Comparison of ENCODE assay signal across 1 cellular context in the genomic region with DNA sequence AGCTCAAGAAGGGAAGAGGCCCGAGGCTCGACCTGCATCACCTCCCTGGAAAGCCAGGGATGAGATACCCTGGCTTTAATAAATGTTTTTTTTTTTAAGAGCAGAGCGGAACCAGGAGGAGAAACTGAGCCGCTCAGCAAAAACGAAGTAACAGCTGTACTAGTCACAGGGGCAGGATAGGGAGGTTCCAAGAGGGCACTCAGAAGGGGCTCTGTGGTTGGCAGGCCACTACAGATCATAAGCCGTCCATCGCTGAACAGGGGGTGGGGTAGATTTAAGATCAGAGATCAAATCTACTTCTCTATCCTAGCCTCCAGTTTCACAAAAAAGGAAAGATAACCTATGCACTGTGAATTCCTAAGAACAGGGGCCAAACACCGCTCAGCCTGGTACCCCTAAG.
TF ChIP-seq lines count a peak whose summit lies in the region.

No MANE protein-coding gene starts in this region.

TF ChIP-seq in GM23338, 12 proteins besides CTCF, POLR2A, EP300 and RAD21 (continued from another document):
- TF ChIP-seq, protein P1, sequence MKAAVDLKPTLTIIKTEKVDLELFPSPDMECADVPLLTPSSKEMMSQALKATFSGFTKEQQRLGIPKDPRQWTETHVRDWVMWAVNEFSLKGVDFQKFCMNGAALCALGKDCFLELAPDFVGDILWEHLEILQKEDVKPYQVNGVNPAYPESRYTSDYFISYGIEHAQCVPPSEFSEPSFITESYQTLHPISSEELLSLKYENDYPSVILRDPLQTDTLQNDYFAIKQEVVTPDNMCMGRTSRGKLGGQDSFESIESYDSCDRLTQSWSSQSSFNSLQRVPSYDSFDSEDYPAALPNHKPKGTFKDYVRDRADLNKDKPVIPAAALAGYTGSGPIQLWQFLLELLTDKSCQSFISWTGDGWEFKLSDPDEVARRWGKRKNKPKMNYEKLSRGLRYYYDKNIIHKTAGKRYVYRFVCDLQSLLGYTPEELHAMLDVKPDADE (IDR thresholded peaks at IDR 0.05) = no peak
- no peak for TF ChIP-seq EZH2phosphoT487 (IDR thresholded peaks at IDR 0.05; ENCODE audit: unreplicated experiment)
- no peak for TF ChIP-seq EZH2 (IDR thresholded peaks at IDR 0.05; ENCODE audit: low read depth, unreplicated experiment)
- TF ChIP-seq NANOG (IDR thresholded peaks at IDR 0.05; ENCODE audit: borderline replicate concordance) = no peak
- TF ChIP-seq ZNF114 (CRISPR knock-in tag; IDR thresholded peaks at IDR 0.05) = no peak
- TF ChIP-seq, protein P2, sequence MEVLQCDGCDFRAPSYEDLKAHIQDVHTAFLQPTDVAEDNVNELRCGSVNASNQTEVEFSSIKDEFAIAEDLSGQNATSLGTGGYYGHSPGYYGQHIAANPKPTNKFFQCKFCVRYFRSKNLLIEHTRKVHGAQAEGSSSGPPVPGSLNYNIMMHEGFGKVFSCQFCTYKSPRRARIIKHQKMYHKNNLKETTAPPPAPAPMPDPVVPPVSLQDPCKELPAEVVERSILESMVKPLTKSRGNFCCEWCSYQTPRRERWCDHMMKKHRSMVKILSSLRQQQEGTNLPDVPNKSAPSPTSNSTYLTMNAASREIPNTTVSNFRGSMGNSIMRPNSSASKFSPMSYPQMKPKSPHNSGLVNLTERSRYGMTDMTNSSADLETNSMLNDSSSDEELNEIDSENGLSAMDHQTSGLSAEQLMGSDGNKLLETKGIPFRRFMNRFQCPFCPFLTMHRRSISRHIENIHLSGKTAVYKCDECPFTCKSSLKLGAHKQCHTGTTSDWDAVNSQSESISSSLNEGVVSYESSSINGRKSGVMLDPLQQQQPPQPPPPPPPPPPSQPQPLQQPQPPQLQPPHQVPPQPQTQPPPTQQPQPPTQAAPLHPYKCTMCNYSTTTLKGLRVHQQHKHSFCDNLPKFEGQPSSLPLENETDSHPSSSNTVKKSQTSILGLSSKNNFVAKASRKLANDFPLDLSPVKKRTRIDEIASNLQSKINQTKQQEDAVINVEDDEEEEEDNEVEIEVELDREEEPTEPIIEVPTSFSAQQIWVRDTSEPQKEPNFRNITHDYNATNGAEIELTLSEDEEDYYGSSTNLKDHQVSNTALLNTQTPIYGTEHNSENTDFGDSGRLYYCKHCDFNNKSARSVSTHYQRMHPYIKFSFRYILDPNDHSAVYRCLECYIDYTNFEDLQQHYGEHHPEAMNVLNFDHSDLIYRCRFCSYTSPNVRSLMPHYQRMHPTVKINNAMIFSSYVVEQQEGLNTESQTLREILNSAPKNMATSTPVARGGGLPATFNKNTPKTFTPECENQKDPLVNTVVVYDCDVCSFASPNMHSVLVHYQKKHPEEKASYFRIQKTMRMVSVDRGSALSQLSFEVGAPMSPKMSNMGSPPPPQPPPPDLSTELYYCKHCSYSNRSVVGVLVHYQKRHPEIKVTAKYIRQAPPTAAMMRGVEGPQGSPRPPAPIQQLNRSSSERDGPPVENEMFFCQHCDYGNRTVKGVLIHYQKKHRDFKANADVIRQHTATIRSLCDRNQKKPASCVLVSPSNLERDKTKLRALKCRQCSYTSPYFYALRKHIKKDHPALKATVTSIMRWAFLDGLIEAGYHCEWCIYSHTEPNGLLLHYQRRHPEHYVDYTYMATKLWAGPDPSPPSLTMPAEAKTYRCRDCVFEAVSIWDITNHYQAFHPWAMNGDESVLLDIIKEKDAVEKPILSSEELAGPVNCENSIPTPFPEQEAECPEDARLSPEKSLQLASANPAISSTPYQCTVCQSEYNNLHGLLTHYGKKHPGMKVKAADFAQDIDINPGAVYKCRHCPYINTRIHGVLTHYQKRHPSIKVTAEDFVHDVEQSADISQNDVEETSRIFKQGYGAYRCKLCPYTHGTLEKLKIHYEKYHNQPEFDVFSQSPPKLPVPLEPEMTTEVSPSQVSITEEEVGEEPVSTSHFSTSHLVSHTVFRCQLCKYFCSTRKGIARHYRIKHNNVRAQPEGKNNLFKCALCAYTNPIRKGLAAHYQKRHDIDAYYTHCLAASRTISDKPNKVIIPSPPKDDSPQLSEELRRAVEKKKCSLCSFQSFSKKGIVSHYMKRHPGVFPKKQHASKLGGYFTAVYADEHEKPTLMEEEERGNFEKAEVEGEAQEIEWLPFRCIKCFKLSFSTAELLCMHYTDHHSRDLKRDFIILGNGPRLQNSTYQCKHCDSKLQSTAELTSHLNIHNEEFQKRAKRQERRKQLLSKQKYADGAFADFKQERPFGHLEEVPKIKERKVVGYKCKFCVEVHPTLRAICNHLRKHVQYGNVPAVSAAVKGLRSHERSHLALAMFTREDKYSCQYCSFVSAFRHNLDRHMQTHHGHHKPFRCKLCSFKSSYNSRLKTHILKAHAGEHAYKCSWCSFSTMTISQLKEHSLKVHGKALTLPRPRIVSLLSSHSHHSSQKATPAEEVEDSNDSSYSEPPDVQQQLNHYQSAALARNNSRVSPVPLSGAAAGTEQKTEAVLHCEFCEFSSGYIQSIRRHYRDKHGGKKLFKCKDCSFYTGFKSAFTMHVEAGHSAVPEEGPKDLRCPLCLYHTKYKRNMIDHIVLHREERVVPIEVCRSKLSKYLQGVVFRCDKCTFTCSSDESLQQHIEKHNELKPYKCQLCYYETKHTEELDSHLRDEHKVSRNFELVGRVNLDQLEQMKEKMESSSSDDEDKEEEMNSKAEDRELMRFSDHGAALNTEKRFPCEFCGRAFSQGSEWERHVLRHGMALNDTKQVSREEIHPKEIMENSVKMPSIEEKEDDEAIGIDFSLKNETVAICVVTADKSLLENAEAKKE (CRISPR knock-in tag; IDR thresholded peaks at IDR 0.05) = no peak
- no peak for TF ChIP-seq ZNF331 (CRISPR knock-in tag; IDR thresholded peaks at IDR 0.05; ENCODE audit: low read depth)
- no peak for TF ChIP-seq STAT1 (IDR thresholded peaks at IDR 0.05; ENCODE audit: unreplicated experiment)
- no peak for TF ChIP-seq JUNB (IDR thresholded peaks at IDR 0.05; ENCODE audit: unreplicated experiment)
- TF ChIP-seq CREB1 (CRISPR knock-in tag; IDR thresholded peaks at IDR 0.05; ENCODE audit: low read depth) = no peak
